8 cellular contexts compared by ENCODE assay signal in genomic region chr16:72241930-72242329, GRCh38.
DNase-seq lines count a peak whose midpoint lies in the region; ATAC-seq, FAIRE-seq and TF ChIP-seq lines count a peak whose summit lies in the region.

No MANE protein-coding gene starts in this region.

- in situ Hi-C loops in mammary epithelial cell (cut with MboI; ENCODE audit: low sequenced_read_pairs in 2 of 2) (loop anchor here (25.0 kb wide), 2 partner anchors 945 to 1645 kb away; no protein-coding TSS in a partner anchor), HepG2 (cut with HindIII; ENCODE audit: extremely low pct_ligation_motif_present, low pct_unique_long_range_greater_than_20kb) (loop anchor here (5.0 kb wide), 1 partner anchor 225 kb away; no protein-coding TSS in a partner anchor)

- H3K27ac ChIP-seq in mammary epithelial cell (ENCODE audit: insufficient read depth, low read depth, low read length) (no peak overlapping the region), HepG2 (ENCODE audit: extremely low read length, insufficient read depth, low read length) (no peak overlapping the region), uterus (no peak overlapping the region)

- TF ChIP-seq POLR2A in HepG2 (IDR thresholded peaks at IDR 0.05; ENCODE audit: insufficient read depth in 1 of 2, low read depth in 2 of 2, low read length in 2 of 2) (no peak), uterus (IDR thresholded peaks at IDR 0.05) (no peak)

- DNase-seq in BE2C (peak; percentile 70), NCI-H226 (peak; percentile 32), mammary epithelial cell (peak; percentile 48), HepG2 (ENCODE audit: low spot score) (peak; percentile 52), uterus (no peak)

- no peak overlapping the region for H3K9ac ChIP-seq in mammary epithelial cell (ENCODE audit: insufficient read depth, low read length)
- no peak overlapping the region for H3K9ac ChIP-seq in HepG2 (ENCODE audit: insufficient read depth, low read depth, low read length)

- ATAC-seq in GM18909 (IDR thresholded peaks at IDR 0.05; ENCODE audit: poor library complexity, unreplicated experiment) (peak; percentile 64), HepG2 (peak; percentile 97), GM19351 (IDR thresholded peaks at IDR 0.05; ENCODE audit: unreplicated experiment) (no peak), HG03442 (IDR thresholded peaks at IDR 0.05; ENCODE audit: unreplicated experiment) (no peak)

- intact Hi-C loops in mammary epithelial cell (cut with micrococcal nuclease) (loop anchor here (1.0 to 10.0 kb wide), 9 partner anchors 49 to 1713 kb away; no protein-coding TSS in a partner anchor), HepG2 (cut with micrococcal nuclease; ENCODE audit: unreplicated experiment) (loop anchor here (1.0 kb wide), 2 partner anchors 158 to 225 kb away; no protein-coding TSS in a partner anchor), uterus (cut with DNase I; ENCODE audit: low total_unique reads) (no loop called here)

- POLR2A ChIA-PET in HepG2 (lab: Yijun Ruan, JAX), result no interaction called here

- CTCF ChIA-PET in mammary epithelial cell (lab: Charles Lee; ENCODE audit: low non-redundant PET) (interaction anchor here (0.5 to 0.8 kb wide), 2 partner anchors 936 to 968 kb away, joined by 3 to 9 read pairs; no protein-coding TSS in a partner anchor), HepG2 (lab: Yijun Ruan, JAX; ENCODE audit: low intra/inter-chr PET ratio, low total read pairs) (interaction anchor here (1.5 to 2.0 kb wide), 2 partner anchors 226 to 955 kb away, joined by 4 to 42 read pairs; no protein-coding TSS in a partner anchor)

- H3K27me3 ChIP-seq in BE2C (no peaks in the 10 kb centered on the region), mammary epithelial cell (ENCODE audit: insufficient read depth, low read length) (no peaks in the 10 kb centered on the region), HepG2 (ENCODE audit: control insufficient read depth in 1 of 2, insufficient read depth in 2 of 2, low read length in 2 of 2) (no peaks in the 10 kb centered on the region), uterus (no peaks in the 10 kb centered on the region)

- no peak for TF ChIP-seq EP300 in HepG2 (IDR thresholded peaks at IDR 0.05; ENCODE audit: low read depth in 2 of 2, low read length in 2 of 2)
- no peak for TF ChIP-seq EP300 in HepG2 (CRISPR knock-in tag; IDR thresholded peaks at IDR 0.05; ENCODE audit: borderline replicate concordance)

- peak; percentile 83 for FAIRE-seq in HepG2 (lab: Jason Lieb, UNC)

- 34% methylated on average over 7 of the region's 7 CpGs for WGBS in mammary epithelial cell (ENCODE audit: low coverage, missing lambda C conversion rate)
- WGBS in HepG2 (ENCODE audit: low lambda C conversion rate), result 38% methylated on average over 7 of the region's 7 CpGs

- TF ChIP-seq CTCF in BE2C (IDR thresholded peaks at IDR 0.05; ENCODE audit: low read depth, low read length), result peak; percentile 97
- peak; percentile 94 to 97 for TF ChIP-seq CTCF in mammary epithelial cell (conservative IDR thresholded peaks at IDR 0.05 in 1 of 2, IDR thresholded peaks at IDR 0.05 in 1 of 2; ENCODE audit: extremely low read depth in 1 of 2, insufficient read depth in 1 of 2, low read depth in 1 of 2, low read length in 2 of 2)
- TF ChIP-seq CTCF in HepG2 (CRISPR knock-in tag; IDR thresholded peaks at IDR 0.05), result peak; percentile 85
- TF ChIP-seq CTCF in uterus (IDR thresholded peaks at IDR 0.05), result peak; percentile 15 to 42 (median 23)

- H3K4me1 ChIP-seq in BE2C (peaks cover 21% of the 10 kb centered on the region), mammary epithelial cell (ENCODE audit: insufficient read depth, low read length) (peaks cover 4% of the 10 kb centered on the region), HepG2 (ENCODE audit: insufficient read depth, low read length) (no peaks in the 10 kb centered on the region), uterus (no peaks in the 10 kb centered on the region)

- peak; percentile 86 for TF ChIP-seq RAD21 in HepG2 (CRISPR knock-in tag; IDR thresholded peaks at IDR 0.05)

- H4K20me1 ChIP-seq in mammary epithelial cell (ENCODE audit: insufficient read depth, low read length), result no peaks in the 10 kb centered on the region
- H4K20me1 ChIP-seq in HepG2 (ENCODE audit: insufficient read depth, low read length), result no peaks in the 10 kb centered on the region

- no TSS peak for BruUV-seq in mammary epithelial cell (replicated peaks; lab: Mats Ljungman, UMichigan)
- BruUV-seq in HepG2 (replicated peaks; lab: Mats Ljungman, UMichigan), result no TSS peak

- H3K4me2 ChIP-seq in mammary epithelial cell (ENCODE audit: insufficient read depth, low read depth, low read length), result no peak overlapping the region
- no peak overlapping the region for H3K4me2 ChIP-seq in HepG2 (ENCODE audit: low read depth, low read length)

- H3K36me3 ChIP-seq in BE2C (no peaks in the 10 kb centered on the region), mammary epithelial cell (ENCODE audit: insufficient read depth, low read length) (no peaks in the 10 kb centered on the region), HepG2 (replicated peaks in 1 of 2; ENCODE audit: control insufficient read depth in 1 of 2, insufficient read depth in 2 of 2, low read length in 2 of 2) (no peaks in the 10 kb centered on the region), uterus (no peaks in the 10 kb centered on the region)

- H3K4me3 ChIP-seq in BE2C (ENCODE audit: low read depth, low read length) (0 out of 2 replicates have a peak overlapping the region, but pooled peaks have one; percentile 2), mammary epithelial cell (replicated peaks in 1 of 3; ENCODE audit: insufficient read depth in 1 of 3, low read depth in 2 of 3, low read length in 3 of 3) (no peak overlapping the region), HepG2 (replicated peaks in 1 of 3; ENCODE audit: insufficient read depth in 1 of 3, low read depth in 2 of 3, low read length in 3 of 3) (no peak overlapping the region), uterus (no peak overlapping the region)

- peak overlapping the region; percentile 78 for H2AFZ ChIP-seq in mammary epithelial cell (ENCODE audit: low read depth, low read length)
- no peak overlapping the region for H2AFZ ChIP-seq in HepG2 (ENCODE audit: low read length)

- H3K9me3 ChIP-seq in BE2C, result no peaks in the 10 kb centered on the region; the same call in 1 of the 2 replicates
- H3K9me3 ChIP-seq in mammary epithelial cell (replicated peaks; ENCODE audit: insufficient read depth, low read length), result no peaks in the 10 kb centered on the region
- no peaks in the 10 kb centered on the region for H3K9me3 ChIP-seq in HepG2 (ENCODE audit: low read length)
- no peaks in the 10 kb centered on the region for H3K9me3 ChIP-seq in uterus

- H3K79me2 ChIP-seq in mammary epithelial cell (ENCODE audit: insufficient read depth, low read length) (no peaks in the 10 kb centered on the region), HepG2 (ENCODE audit: insufficient read depth, low read length) (no peaks in the 10 kb centered on the region)

- dilution Hi-C loops in mammary epithelial cell (cut with HindIII; ENCODE audit: low sequenced_read_pairs), result no loop called here

TF ChIP-seq in HepG2, 621 proteins besides CTCF, POLR2A, EP300 and RAD21 (continues in another document):
- TF ChIP-seq ZNF816 (CRISPR knock-in tag; IDR thresholded peaks at IDR 0.05; ENCODE audit: borderline replicate concordance), result no peak
- TF ChIP-seq TRIM22 (IDR thresholded peaks at IDR 0.05), result no peak
- no peak for TF ChIP-seq CCAR2 (optimal IDR thresholded peaks at IDR 0.05; ENCODE audit: low read depth, low read length)
- TF ChIP-seq SMARCE1 (IDR thresholded peaks at IDR 0.05; ENCODE audit: borderline replicate concordance), result no peak
- no peak for TF ChIP-seq ZNF557 (CRISPR knock-in tag; IDR thresholded peaks at IDR 0.05)
- TF ChIP-seq IRF2 (CRISPR knock-in tag; IDR thresholded peaks at IDR 0.05), result peak; percentile 47; the same call in 1 of the 2 replicates
- no peak for TF ChIP-seq ZFP62 (CRISPR knock-in tag; IDR thresholded peaks at IDR 0.05)
- no peak for TF ChIP-seq CEBPZ (IDR thresholded peaks at IDR 0.05; ENCODE audit: low read length)

Comparison
In these comparisons a context has a peak if more than half of its experiments do, and no peak if none do; other contexts are left out.
1. DNase-seq: peak in BE2C (single experiment), NCI-H226 (single experiment), mammary epithelial cell (single experiment) and HepG2 (single experiment); none in uterus (0 of 2).
2. CTCF ChIP-seq: peak in every context shown above with its lines; median percentile 97 in BE2C; 96 in mammary epithelial cell; 85 in HepG2; 23 in uterus.
3. ATAC-seq: peak in GM18909 (single experiment) and HepG2 (single experiment); none in GM19351 (single experiment) and HG03442 (single experiment).